ENCODE assay signal across 8 cellular contexts in genomic region chr9:136847065-136847826, GRCh38. TPM values are rescaled to one million over a fixed set of nuclear protein-coding genes. Genes with fewer than 3 reads are reported as not detected.
DNase-seq lines count a peak whose midpoint lies in the region; ATAC-seq and TF ChIP-seq lines count a peak whose summit lies in the region.

No MANE protein-coding gene starts in this region.

- DNase-seq in NOMO-1 (lab: John Stamatoyannopoulos, UW; ENCODE audit: unreplicated experiment in 2 of 2) (peak; percentile 33 to 34), NOMO-1 treated with DMSO at 0.1 percent for 48 hours (lab: John Stamatoyannopoulos, UW; ENCODE audit: unreplicated experiment) (no peak), left kidney (ENCODE audit: low read depth, low spot score) (peak; percentile 61), T-helper 9 cell (no peak), NK-92 (lab: John Stamatoyannopoulos, UW; ENCODE audit: unreplicated experiment) (no peak)
- DNase-seq in central memory CD8-positive, alpha-beta T cell (ENCODE audit: low spot score in 2 of 2), result no peak

- peaks cover 47% of the 10 kb centered on the region for H3K36me3 Mint-ChIP-seq in central memory CD8-positive, alpha-beta T cell (ENCODE audit: insufficient read depth)

- peaks cover 18% of the 10 kb centered on the region for H3K4me1 ChIP-seq in OCI-LY3 (ENCODE audit: low read length)
- H3K4me1 ChIP-seq in thymus (ENCODE audit: control insufficient read depth, insufficient read depth, low read length), result peaks cover 18% of the 10 kb centered on the region

- no peaks in the 10 kb centered on the region for H3K9me3 Mint-ChIP-seq in central memory CD8-positive, alpha-beta T cell

- no peak overlapping the region for H3K27ac ChIP-seq in OCI-LY3 (ENCODE audit: low read length)
- H3K27ac ChIP-seq in thymus (ENCODE audit: low read depth), result no peak overlapping the region

- no peaks in the 10 kb centered on the region for H3K79me2 ChIP-seq in OCI-LY3 (ENCODE audit: low read length)

- H3K9ac ChIP-seq in OCI-LY3 (ENCODE audit: low read length), result no peak overlapping the region

- H3K4me3 Mint-ChIP-seq in central memory CD8-positive, alpha-beta T cell, result peak overlapping the region; percentile 91

- peak overlapping the region; percentile 94 for H3K27ac Mint-ChIP-seq in central memory CD8-positive, alpha-beta T cell (ENCODE audit: low read depth)

- H3K27me3 ChIP-seq in OCI-LY3 (ENCODE audit: low read depth, low read length), result no peaks in the 10 kb centered on the region
- peaks cover 55% of the 10 kb centered on the region for H3K27me3 ChIP-seq in thymus (ENCODE audit: control insufficient read depth, insufficient read depth)

- TF ChIP-seq CTCF in OCI-LY3 (IDR thresholded peaks at IDR 0.05; ENCODE audit: low read depth, low read length), result no peak

- H3K4me1 Mint-ChIP-seq in central memory CD8-positive, alpha-beta T cell, result peaks cover 22% of the 10 kb centered on the region

- H3K27me3 Mint-ChIP-seq in central memory CD8-positive, alpha-beta T cell, result no peaks in the 10 kb centered on the region

- no peak overlapping the region for H2AFZ ChIP-seq in OCI-LY3 (ENCODE audit: low read depth, low read length)

- peak overlapping the region; percentile 95 for H3K4me2 ChIP-seq in OCI-LY3 (ENCODE audit: low read length)

- H3K9me3 ChIP-seq in OCI-LY3 (ENCODE audit: insufficient read depth, low read length), result no peaks in the 10 kb centered on the region
- H3K9me3 ChIP-seq in thymus (ENCODE audit: control insufficient read depth), result peaks cover 2% of the 10 kb centered on the region

- H3K36me3 ChIP-seq in OCI-LY3 (replicated peaks; ENCODE audit: low read depth, low read length) (no peaks in the 10 kb centered on the region), thymus (ENCODE audit: control insufficient read depth, insufficient read depth) (peaks cover 5% of the 10 kb centered on the region)

- H4K20me1 ChIP-seq in OCI-LY3 (ENCODE audit: insufficient read depth, low read length), result peaks cover 10% of the 10 kb centered on the region

- WGBS in thymus, result 6% methylated on average over 78 of the region's 78 CpGs

- H3K4me3 ChIP-seq in OCI-LY3 (ENCODE audit: low read length), result peak overlapping the region; percentile 82
- peak overlapping the region; percentile 85 for H3K4me3 ChIP-seq in thymus (ENCODE audit: low read length)

- ATAC-seq in central memory CD8-positive, alpha-beta T cell (replicated peaks; ENCODE audit: extremely low read depth, poor library complexity, severe bottlenecking), result no peak

RNA-seq across cellular contexts. Expression of gene PHPT1, which starts 2.0 kb away (rescaled TPM):
- 85.7 TPM for polyA plus RNA-seq in thymus

RNA-seq across cellular contexts. Expression of gene MAMDC4, which starts 4.9 kb away (rescaled TPM):
- polyA plus RNA-seq in thymus, result 14.0 TPM

RNA-seq across cellular contexts. Expression of gene AJM1, which starts 5.0 kb away (rescaled TPM):
- polyA plus RNA-seq in thymus, result 1.8 TPM

RNA-seq across cellular contexts. Expression of gene EDF1, which starts 18.9 kb away (rescaled TPM):
- 407 TPM for polyA plus RNA-seq in thymus

RNA-seq across cellular contexts. Expression of gene TRAF2, which starts 39.1 kb away (rescaled TPM):
- 18.8 TPM for polyA plus RNA-seq in thymus

Comparison
In these comparisons a context has a peak if more than half of its experiments do, and no peak if none do; other contexts are left out.
1. DNase-seq: peak in NOMO-1 (2 of 2) and left kidney (single experiment); none in NOMO-1 treated with DMSO at 0.1 percent for 48 hours (single experiment), central memory CD8-positive, alpha-beta T cell (0 of 2), T-helper 9 cell (single experiment) and NK-92 (single experiment).